ENCODE assay signal across 1 cellular context in the genomic region with DNA sequence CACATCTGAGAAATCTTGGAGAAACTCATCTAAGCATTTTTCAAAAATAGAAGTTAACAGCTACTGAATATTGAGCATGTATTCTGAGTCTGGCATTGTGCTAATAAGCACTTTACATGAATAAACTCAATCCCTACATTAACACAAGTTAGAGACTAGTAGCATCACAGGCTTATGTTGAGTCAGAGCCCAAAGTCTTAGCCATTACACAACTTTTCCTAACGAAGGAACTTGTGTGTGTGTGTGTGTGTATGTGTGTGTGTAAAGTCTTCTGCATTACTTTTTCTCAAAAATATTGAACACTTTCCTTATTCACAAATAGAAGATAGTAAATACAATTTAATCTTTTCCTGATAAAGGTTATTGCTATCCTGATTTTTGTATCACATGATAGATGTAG.
TF ChIP-seq lines count a peak whose summit lies in the region.

No MANE protein-coding gene starts in this region.

TF ChIP-seq in GM23338, 12 proteins besides CTCF, POLR2A, EP300 and RAD21 (continued from another document):
- TF ChIP-seq ZNF331 (CRISPR knock-in tag; IDR thresholded peaks at IDR 0.05; ENCODE audit: low read depth) (no peak), JUNB (IDR thresholded peaks at IDR 0.05; ENCODE audit: unreplicated experiment) (no peak), EZH2 (IDR thresholded peaks at IDR 0.05; ENCODE audit: low read depth, unreplicated experiment) (no peak), NANOG (IDR thresholded peaks at IDR 0.05; ENCODE audit: borderline replicate concordance) (no peak), CREB1 (CRISPR knock-in tag; IDR thresholded peaks at IDR 0.05; ENCODE audit: low read depth) (no peak), POLR2AphosphoS5 (IDR thresholded peaks at IDR 0.05; ENCODE audit: low read depth) (no peak), ZNF114 (CRISPR knock-in tag; IDR thresholded peaks at IDR 0.05) (no peak), EZH2phosphoT487 (IDR thresholded peaks at IDR 0.05; ENCODE audit: unreplicated experiment) (no peak)
- TF ChIP-seq, protein P1, sequence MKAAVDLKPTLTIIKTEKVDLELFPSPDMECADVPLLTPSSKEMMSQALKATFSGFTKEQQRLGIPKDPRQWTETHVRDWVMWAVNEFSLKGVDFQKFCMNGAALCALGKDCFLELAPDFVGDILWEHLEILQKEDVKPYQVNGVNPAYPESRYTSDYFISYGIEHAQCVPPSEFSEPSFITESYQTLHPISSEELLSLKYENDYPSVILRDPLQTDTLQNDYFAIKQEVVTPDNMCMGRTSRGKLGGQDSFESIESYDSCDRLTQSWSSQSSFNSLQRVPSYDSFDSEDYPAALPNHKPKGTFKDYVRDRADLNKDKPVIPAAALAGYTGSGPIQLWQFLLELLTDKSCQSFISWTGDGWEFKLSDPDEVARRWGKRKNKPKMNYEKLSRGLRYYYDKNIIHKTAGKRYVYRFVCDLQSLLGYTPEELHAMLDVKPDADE (IDR thresholded peaks at IDR 0.05): no peak
- TF ChIP-seq, protein P2, sequence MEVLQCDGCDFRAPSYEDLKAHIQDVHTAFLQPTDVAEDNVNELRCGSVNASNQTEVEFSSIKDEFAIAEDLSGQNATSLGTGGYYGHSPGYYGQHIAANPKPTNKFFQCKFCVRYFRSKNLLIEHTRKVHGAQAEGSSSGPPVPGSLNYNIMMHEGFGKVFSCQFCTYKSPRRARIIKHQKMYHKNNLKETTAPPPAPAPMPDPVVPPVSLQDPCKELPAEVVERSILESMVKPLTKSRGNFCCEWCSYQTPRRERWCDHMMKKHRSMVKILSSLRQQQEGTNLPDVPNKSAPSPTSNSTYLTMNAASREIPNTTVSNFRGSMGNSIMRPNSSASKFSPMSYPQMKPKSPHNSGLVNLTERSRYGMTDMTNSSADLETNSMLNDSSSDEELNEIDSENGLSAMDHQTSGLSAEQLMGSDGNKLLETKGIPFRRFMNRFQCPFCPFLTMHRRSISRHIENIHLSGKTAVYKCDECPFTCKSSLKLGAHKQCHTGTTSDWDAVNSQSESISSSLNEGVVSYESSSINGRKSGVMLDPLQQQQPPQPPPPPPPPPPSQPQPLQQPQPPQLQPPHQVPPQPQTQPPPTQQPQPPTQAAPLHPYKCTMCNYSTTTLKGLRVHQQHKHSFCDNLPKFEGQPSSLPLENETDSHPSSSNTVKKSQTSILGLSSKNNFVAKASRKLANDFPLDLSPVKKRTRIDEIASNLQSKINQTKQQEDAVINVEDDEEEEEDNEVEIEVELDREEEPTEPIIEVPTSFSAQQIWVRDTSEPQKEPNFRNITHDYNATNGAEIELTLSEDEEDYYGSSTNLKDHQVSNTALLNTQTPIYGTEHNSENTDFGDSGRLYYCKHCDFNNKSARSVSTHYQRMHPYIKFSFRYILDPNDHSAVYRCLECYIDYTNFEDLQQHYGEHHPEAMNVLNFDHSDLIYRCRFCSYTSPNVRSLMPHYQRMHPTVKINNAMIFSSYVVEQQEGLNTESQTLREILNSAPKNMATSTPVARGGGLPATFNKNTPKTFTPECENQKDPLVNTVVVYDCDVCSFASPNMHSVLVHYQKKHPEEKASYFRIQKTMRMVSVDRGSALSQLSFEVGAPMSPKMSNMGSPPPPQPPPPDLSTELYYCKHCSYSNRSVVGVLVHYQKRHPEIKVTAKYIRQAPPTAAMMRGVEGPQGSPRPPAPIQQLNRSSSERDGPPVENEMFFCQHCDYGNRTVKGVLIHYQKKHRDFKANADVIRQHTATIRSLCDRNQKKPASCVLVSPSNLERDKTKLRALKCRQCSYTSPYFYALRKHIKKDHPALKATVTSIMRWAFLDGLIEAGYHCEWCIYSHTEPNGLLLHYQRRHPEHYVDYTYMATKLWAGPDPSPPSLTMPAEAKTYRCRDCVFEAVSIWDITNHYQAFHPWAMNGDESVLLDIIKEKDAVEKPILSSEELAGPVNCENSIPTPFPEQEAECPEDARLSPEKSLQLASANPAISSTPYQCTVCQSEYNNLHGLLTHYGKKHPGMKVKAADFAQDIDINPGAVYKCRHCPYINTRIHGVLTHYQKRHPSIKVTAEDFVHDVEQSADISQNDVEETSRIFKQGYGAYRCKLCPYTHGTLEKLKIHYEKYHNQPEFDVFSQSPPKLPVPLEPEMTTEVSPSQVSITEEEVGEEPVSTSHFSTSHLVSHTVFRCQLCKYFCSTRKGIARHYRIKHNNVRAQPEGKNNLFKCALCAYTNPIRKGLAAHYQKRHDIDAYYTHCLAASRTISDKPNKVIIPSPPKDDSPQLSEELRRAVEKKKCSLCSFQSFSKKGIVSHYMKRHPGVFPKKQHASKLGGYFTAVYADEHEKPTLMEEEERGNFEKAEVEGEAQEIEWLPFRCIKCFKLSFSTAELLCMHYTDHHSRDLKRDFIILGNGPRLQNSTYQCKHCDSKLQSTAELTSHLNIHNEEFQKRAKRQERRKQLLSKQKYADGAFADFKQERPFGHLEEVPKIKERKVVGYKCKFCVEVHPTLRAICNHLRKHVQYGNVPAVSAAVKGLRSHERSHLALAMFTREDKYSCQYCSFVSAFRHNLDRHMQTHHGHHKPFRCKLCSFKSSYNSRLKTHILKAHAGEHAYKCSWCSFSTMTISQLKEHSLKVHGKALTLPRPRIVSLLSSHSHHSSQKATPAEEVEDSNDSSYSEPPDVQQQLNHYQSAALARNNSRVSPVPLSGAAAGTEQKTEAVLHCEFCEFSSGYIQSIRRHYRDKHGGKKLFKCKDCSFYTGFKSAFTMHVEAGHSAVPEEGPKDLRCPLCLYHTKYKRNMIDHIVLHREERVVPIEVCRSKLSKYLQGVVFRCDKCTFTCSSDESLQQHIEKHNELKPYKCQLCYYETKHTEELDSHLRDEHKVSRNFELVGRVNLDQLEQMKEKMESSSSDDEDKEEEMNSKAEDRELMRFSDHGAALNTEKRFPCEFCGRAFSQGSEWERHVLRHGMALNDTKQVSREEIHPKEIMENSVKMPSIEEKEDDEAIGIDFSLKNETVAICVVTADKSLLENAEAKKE (CRISPR knock-in tag; IDR thresholded peaks at IDR 0.05): no peak
